Comparison of ENCODE assay signal across 18 cellular contexts in genomic region chr1:210989949-210990348, GRCh38.
DNase-seq lines count a peak whose midpoint lies in the region; ATAC-seq, FAIRE-seq and TF ChIP-seq lines count a peak whose summit lies in the region.
"Had no signal": no experiment of that assay in that cellular context is flagged by ENCODE, and none has a peak within 500 bp of the region (broad histone marks: within the 10 kb centered on the region; RNA-seq: fewer than 3 reads in every experiment).

No MANE protein-coding gene starts in this region.

- H3K27me3 ChIP-seq in heart left ventricle = no peaks in the 10 kb centered on the region
- H3K27me3 ChIP-seq: BLaER1 treated with 17β-estradiol and CSF1 and Interleukin-3, amounts not matched to agents 10 nM and 100 nM had no signal

- H3K4me3 ChIP-seq in heart left ventricle = no peak overlapping the region
- H3K4me3 ChIP-seq: BLaER1 treated with 17β-estradiol and CSF1 and Interleukin-3, amounts not matched to agents 10 nM and 100 nM had no signal

- ATAC-seq in SK-N-SH treated with all-trans-retinoic acid at 6 μM for 48 hours (no peak), heart left ventricle (no peak), HG03469 (IDR thresholded peaks at IDR 0.05; ENCODE audit: unreplicated experiment) (no peak)

- no peak overlapping the region for H3K27ac Mint-ChIP-seq in nephron progenitor cell
- H3K27ac Mint-ChIP-seq: CD4-positive, CD25-positive, alpha-beta regulatory T cell; H9 had no signal

- FAIRE-seq in D721Med (lab: Jason Lieb, UNC) = peak; percentile 11
- FAIRE-seq: G401.6, GM12891 had no signal

- no peaks in the 10 kb centered on the region for H3K4me1 ChIP-seq in heart left ventricle
- H3K4me1 ChIP-seq: BLaER1 treated with 17β-estradiol and CSF1 and Interleukin-3, amounts not matched to agents 10 nM and 100 nM had no signal

- no peaks in the 10 kb centered on the region for H3K9me3 ChIP-seq in heart left ventricle
- H3K9me3 ChIP-seq: BLaER1 treated with 17β-estradiol and CSF1 and Interleukin-3, amounts not matched to agents 10 nM and 100 nM had no signal

- no peak for TF ChIP-seq CTCF in D721Med (IDR thresholded peaks at IDR 0.05; ENCODE audit: insufficient read depth, missing control alignments)
- no peak for TF ChIP-seq CTCF in heart left ventricle (IDR thresholded peaks at IDR 0.05)
- no peak for TF ChIP-seq CTCF in nephron progenitor cell (IDR thresholded peaks at IDR 0.05)

- H3K36me3 ChIP-seq in heart left ventricle = no peaks in the 10 kb centered on the region
- H3K36me3 ChIP-seq: BLaER1 treated with 17β-estradiol and CSF1 and Interleukin-3, amounts not matched to agents 10 nM and 100 nM had no signal

- peaks cover 7% of the 10 kb centered on the region for H3K4me1 Mint-ChIP-seq in nephron progenitor cell
- H3K4me1 Mint-ChIP-seq: CD4-positive, CD25-positive, alpha-beta regulatory T cell; H9 had no signal

- H3K36me3 Mint-ChIP-seq in nephron progenitor cell (ENCODE audit: low read depth) = no peaks in the 10 kb centered on the region
- H3K36me3 Mint-ChIP-seq: CD4-positive, CD25-positive, alpha-beta regulatory T cell had no signal

- intact Hi-C loops in heart left ventricle (cut with DNase I) = no loop called here

- H3K27ac ChIP-seq in heart left ventricle = no peak overlapping the region
- H3K27ac ChIP-seq: BLaER1 treated with 17β-estradiol and CSF1 and Interleukin-3, amounts not matched to agents 10 nM and 100 nM; HL-60 had no signal

- no peak overlapping the region for H3K4me3 Mint-ChIP-seq in nephron progenitor cell
- H3K4me3 Mint-ChIP-seq: CD4-positive, CD25-positive, alpha-beta regulatory T cell; H9 had no signal

- peaks cover 33% of the 10 kb centered on the region for H3K9me3 Mint-ChIP-seq in nephron progenitor cell

- DNase-seq in D721Med (ENCODE audit: insufficient read length, low spot score) = no peak
- peak; percentile 62 for DNase-seq in NCI-H1105 treated with DMSO at 0.1 percent for 48 hours (lab: John Stamatoyannopoulos, UW)
- DNase-seq in NCI-H82 treated with DMSO at 0.1 percent for 48 hours (lab: John Stamatoyannopoulos, UW; ENCODE audit: unreplicated experiment) = peak; percentile 42
- no peak for DNase-seq in NCI-H345 (lab: John Stamatoyannopoulos, UW)
- DNase-seq in heart left ventricle = no peak
- DNase-seq in nephron progenitor cell = no peak
- DNase-seq: ACHN; CD4-positive, CD25-positive, alpha-beta regulatory T cell; DMS 273 treated with DMSO at 0.1 percent for 48 hours; EL; GOT3; H9 had no signal

- H3K27me3 Mint-ChIP-seq in nephron progenitor cell (ENCODE audit: low read depth, poor library complexity) = peaks cover 14% of the 10 kb centered on the region

- TF ChIP-seq POLR2A in heart left ventricle (IDR thresholded peaks at IDR 0.05) = no peak

TF ChIP-seq in SK-N-SH treated with all-trans-retinoic acid at 6 μM for 48 hours, 23 proteins besides CTCF, POLR2A, EP300 and RAD21:
- TF ChIP-seq PPARA (CRISPR knock-in tag; IDR thresholded peaks at IDR 0.05; ENCODE audit: borderline replicate concordance) = no peak
- 0 out of 2 replicates have a peak, but pooled peaks have one; percentile 24 for TF ChIP-seq ZNF70 (CRISPR knock-in tag; IDR thresholded peaks at IDR 0.05)
- TF ChIP-seq ZNF8 (CRISPR knock-in tag; IDR thresholded peaks at IDR 0.05) = no peak
- TF ChIP-seq ISL1 (CRISPR knock-in tag; IDR thresholded peaks at IDR 0.05) = no peak; the same call in 1 of the 2 replicates
- no peak for TF ChIP-seq ZNF565 (CRISPR knock-in tag; conservative IDR thresholded peaks at IDR 0.05; ENCODE audit: low read depth)
- peak; percentile 86 for TF ChIP-seq TSHZ2 (CRISPR knock-in tag; IDR thresholded peaks at IDR 0.05)
- TF ChIP-seq CSDC2 (CRISPR knock-in tag; IDR thresholded peaks at IDR 0.05) = no peak
- TF ChIP-seq TCF4 (CRISPR knock-in tag; IDR thresholded peaks at IDR 0.05; ENCODE audit: borderline replicate concordance) = peak; percentile 79
- no peak for TF ChIP-seq ZC3H10 (CRISPR knock-in tag; IDR thresholded peaks at IDR 0.05)
- TF ChIP-seq GLIS3 (CRISPR knock-in tag; IDR thresholded peaks at IDR 0.05) = no peak
- TF ChIP-seq BACH2 (CRISPR knock-in tag; IDR thresholded peaks at IDR 0.05; ENCODE audit: borderline replicate concordance) = no peak
- TF ChIP-seq CREB5 (CRISPR knock-in tag; IDR thresholded peaks at IDR 0.05; ENCODE audit: low read depth) = no peak
- TF ChIP-seq ESRRG (CRISPR knock-in tag; IDR thresholded peaks at IDR 0.05) = no peak
- TF ChIP-seq SNAI2 (CRISPR knock-in tag; IDR thresholded peaks at IDR 0.05) = no peak
- TF ChIP-seq OSR1 (CRISPR knock-in tag; IDR thresholded peaks at IDR 0.05) = no peak
- TF ChIP-seq ZFP30 (CRISPR knock-in tag; IDR thresholded peaks at IDR 0.05) = no peak
TF ChIP-seq in SK-N-SH treated with all-trans-retinoic acid at 6 μM for 48 hours: peak in this region for 3.

Comparison
In these comparisons a context has a peak if more than half of its experiments do, and no peak if none do; other contexts are left out.
1. DNase-seq: peak in NCI-H1105 treated with DMSO at 0.1 percent for 48 hours (single experiment) and NCI-H82 treated with DMSO at 0.1 percent for 48 hours (single experiment); none in D721Med (single experiment), NCI-H345 (single experiment), heart left ventricle (0 of 5) and nephron progenitor cell (single experiment).